18 cellular contexts compared by ENCODE assay signal in genomic region chr10:16991011-16991410, GRCh38.
A peak's percentile ranks its signal among the peaks of the same experiment; 100 is the strongest.
DNase-seq lines count a peak whose midpoint lies in the region; ATAC-seq and TF ChIP-seq lines count a peak whose summit lies in the region.
"Had no signal": no experiment of that assay in that cellular context is flagged by ENCODE, and none has a peak within 500 bp of the region (broad histone marks: within the 10 kb centered on the region; RNA-seq: fewer than 3 reads in every experiment).

No MANE protein-coding gene starts in this region.

- no peak overlapping the region for H3K27ac Mint-ChIP-seq in CD4-positive, alpha-beta T cell

- H3K4me1 Mint-ChIP-seq in CD4-positive, alpha-beta T cell (ENCODE audit: low read depth) = peaks cover 10% of the 10 kb centered on the region

- CTCF ChIA-PET in CD4-positive, alpha-beta T cell (lab: Charles Lee) = no interaction called here

- in situ Hi-C loops in SK-MEL-5 (cut with HindIII; ENCODE audit: low pct_unique_long_range_greater_than_20kb, low sequenced_read_pairs) (no loop called here), ACHN (cut with HindIII; ENCODE audit: low pct_ligation_motif_present, low pct_unique_long_range_greater_than_20kb, low sequenced_read_pairs) (no loop called here)

- no peaks in the 10 kb centered on the region for H3K36me3 Mint-ChIP-seq in CD4-positive, alpha-beta T cell (ENCODE audit: low read depth)

- H3K9me3 ChIP-seq in CD4-positive, alpha-beta T cell (ENCODE audit: control insufficient read depth, low read length) = no peaks in the 10 kb centered on the region
- H3K9me3 ChIP-seq: HAP-1 had no signal

- no peaks in the 10 kb centered on the region for H3K9me3 Mint-ChIP-seq in CD4-positive, alpha-beta T cell
- H3K9me3 Mint-ChIP-seq: CD8-positive, alpha-beta memory T cell had no signal

- peak; percentile 87 for DNase-seq in COLO829 (ENCODE audit: low spot score)
- peak; percentile 33 for DNase-seq in NCI-H1048 (lab: John Stamatoyannopoulos, UW)
- DNase-seq in SK-MEL-5 (ENCODE audit: low read depth, low spot score) = peak; percentile 97
- DNase-seq in foreskin melanocyte = peak; percentile 92
- no peak for DNase-seq in mucosa of gallbladder (ENCODE audit: low spot score)
- no peak for DNase-seq in ACHN
- no peak for DNase-seq in UCSD-AML1 (lab: John Stamatoyannopoulos, UW; ENCODE audit: unreplicated experiment)
- DNase-seq in CD4-positive, alpha-beta T cell = no peak
- DNase-seq: C1 segment of cervical spinal cord; Calu3; CD8-positive, alpha-beta memory T cell; COR-L47; DMS53; DMS79 treated with DMSO at 0.1 percent for 48 hours; GF-D8; GOT3 had no signal

- H3K27me3 ChIP-seq in CD4-positive, alpha-beta T cell (ENCODE audit: control insufficient read depth, insufficient read depth, low read length) = no peaks in the 10 kb centered on the region

- intact Hi-C loops in CD4-positive, alpha-beta T cell (cut with DNase I, micrococcal nuclease) = no loop called here

- H3K4me3 Mint-ChIP-seq in CD4-positive, alpha-beta T cell = no peak overlapping the region
- H3K4me3 Mint-ChIP-seq: CD8-positive, alpha-beta memory T cell had no signal

- no peak for ATAC-seq in CD4-positive, alpha-beta T cell (ENCODE audit: poor library complexity)

- TF ChIP-seq CTCF in CD4-positive, alpha-beta T cell (IDR thresholded peaks at IDR 0.05) = no peak

- POLR2A ChIA-PET in CD4-positive, alpha-beta T cell (lab: Charles Lee) = no interaction called here

- no peaks in the 10 kb centered on the region for H3K27me3 Mint-ChIP-seq in CD4-positive, alpha-beta T cell

- H3K27ac ChIP-seq in CD4-positive, alpha-beta T cell (ENCODE audit: low read depth, low read length) = no peak overlapping the region
- H3K27ac ChIP-seq: 22Rv1 had no signal

Comparison
In these comparisons a context has a peak if more than half of its experiments do, and no peak if none do; other contexts are left out.
1. DNase-seq: peak in COLO829 (single experiment), NCI-H1048 (single experiment), SK-MEL-5 (single experiment) and foreskin melanocyte (single experiment); none in mucosa of gallbladder (single experiment), ACHN (single experiment), UCSD-AML1 (single experiment) and CD4-positive, alpha-beta T cell (0 of 10).